11 cellular contexts compared by ENCODE assay signal in genomic region chr6:134630468-134631180, GRCh38.
A peak's percentile ranks its signal among the peaks of the same experiment; 100 is the strongest.
DNase-seq lines count a peak whose midpoint lies in the region; ATAC-seq and TF ChIP-seq lines count a peak whose summit lies in the region.
"Had no signal": no experiment of that assay in that cellular context is flagged by ENCODE, and none has a peak within 500 bp of the region (broad histone marks: within the 10 kb centered on the region; RNA-seq: fewer than 3 reads in every experiment).

No MANE protein-coding gene starts in this region.

- peak; percentile 99 for ATAC-seq in memory B cell (ENCODE audit: low read depth)

- no peaks in the 10 kb centered on the region for H3K36me3 Mint-ChIP-seq in memory B cell
- no peaks in the 10 kb centered on the region for H3K36me3 Mint-ChIP-seq in mesothelial cell of epicardium
- H3K36me3 Mint-ChIP-seq: activated CD4-positive, alpha-beta memory T cell treated with anti-CD3 and anti-CD28 coated beads for 36 hours; activated naive CD8-positive, alpha-beta T cell treated with anti-CD3 and anti-CD28 coated beads, Interleukin-2, amount 10 ng/mL, durations not matched to agents 7 days and 5 days had no signal

- TF ChIP-seq CTCF in C4-2B (conservative IDR thresholded peaks at IDR 0.05) (no peak), mesothelial cell of epicardium (IDR thresholded peaks at IDR 0.05; ENCODE audit: unreplicated experiment) (no peak)

- peak overlapping the region; percentile 61; the same call in 1 of the 2 replicates for H3K27ac ChIP-seq in C4-2B
- peak overlapping the region; percentile 74 for H3K27ac ChIP-seq in angular gyrus (ENCODE audit: low read depth, low read length)
- H3K27ac ChIP-seq: SK-N-MC had no signal

- in situ Hi-C loops in KBM-7 (cut with MboI; ENCODE audit: low pct_unique_long_range_greater_than_20kb, low sequenced_read_pairs) = loop anchor here (25.0 kb wide), 1 partner anchor 468 kb away; no protein-coding TSS in a partner anchor

- peak overlapping the region; percentile 35 for H3K27ac Mint-ChIP-seq in memory B cell
- H3K27ac Mint-ChIP-seq in mesothelial cell of epicardium = no peak overlapping the region
- H3K27ac Mint-ChIP-seq: activated CD4-positive, alpha-beta memory T cell treated with anti-CD3 and anti-CD28 coated beads for 36 hours; activated naive CD8-positive, alpha-beta T cell treated with anti-CD3 and anti-CD28 coated beads, Interleukin-2, amount 10 ng/mL, durations not matched to agents 7 days and 5 days had no signal

- no peaks in the 10 kb centered on the region for H3K9me3 Mint-ChIP-seq in memory B cell
- H3K9me3 Mint-ChIP-seq in mesothelial cell of epicardium = no peaks in the 10 kb centered on the region
- H3K9me3 Mint-ChIP-seq: activated CD4-positive, alpha-beta memory T cell treated with anti-CD3 and anti-CD28 coated beads for 36 hours had no signal

- DNase-seq in KBM-7 (peak; percentile 32), memory B cell (ENCODE audit: low spot score in 2 of 2) (peak; percentile 26 to 34), T-helper 1 cell (no peak), NCI-H187 (lab: John Stamatoyannopoulos, UW) (no peak), SK-N-DZ (ENCODE audit: low spot score) (no peak), mesothelial cell of epicardium (ENCODE audit: low spot score in 2 of 2, unreplicated experiment in 2 of 2) (no peak)
- DNase-seq: activated CD4-positive, alpha-beta memory T cell treated with anti-CD3 and anti-CD28 coated beads for 36 hours; activated naive CD8-positive, alpha-beta T cell treated with anti-CD3 and anti-CD28 coated beads, Interleukin-2, amount 10 ng/mL, durations not matched to agents 7 days and 5 days had no signal

- H3K27me3 Mint-ChIP-seq in memory B cell (no peaks in the 10 kb centered on the region), mesothelial cell of epicardium (ENCODE audit: low read depth) (no peaks in the 10 kb centered on the region)
- H3K27me3 Mint-ChIP-seq: activated CD4-positive, alpha-beta memory T cell treated with anti-CD3 and anti-CD28 coated beads for 36 hours; activated naive CD8-positive, alpha-beta T cell treated with anti-CD3 and anti-CD28 coated beads, Interleukin-2, amount 10 ng/mL, durations not matched to agents 7 days and 5 days had no signal

- peak overlapping the region; percentile 25 for H3K4me3 Mint-ChIP-seq in memory B cell
- H3K4me3 Mint-ChIP-seq in mesothelial cell of epicardium = no peak overlapping the region
- H3K4me3 Mint-ChIP-seq: activated CD4-positive, alpha-beta memory T cell treated with anti-CD3 and anti-CD28 coated beads for 36 hours; activated naive CD8-positive, alpha-beta T cell treated with anti-CD3 and anti-CD28 coated beads, Interleukin-2, amount 10 ng/mL, durations not matched to agents 7 days and 5 days had no signal

- H3K4me1 Mint-ChIP-seq in memory B cell (peaks cover 17% of the 10 kb centered on the region), mesothelial cell of epicardium (peaks cover 4% of the 10 kb centered on the region)

Comparison
In these comparisons a context has a peak if more than half of its experiments do, and no peak if none do; other contexts are left out.
1. DNase-seq: peak in KBM-7 (single experiment) and memory B cell (2 of 2); none in T-helper 1 cell (0 of 5), NCI-H187 (0 of 2), SK-N-DZ (single experiment) and mesothelial cell of epicardium (0 of 2).